1 cellular context compared by ENCODE assay signal in the genomic region with DNA sequence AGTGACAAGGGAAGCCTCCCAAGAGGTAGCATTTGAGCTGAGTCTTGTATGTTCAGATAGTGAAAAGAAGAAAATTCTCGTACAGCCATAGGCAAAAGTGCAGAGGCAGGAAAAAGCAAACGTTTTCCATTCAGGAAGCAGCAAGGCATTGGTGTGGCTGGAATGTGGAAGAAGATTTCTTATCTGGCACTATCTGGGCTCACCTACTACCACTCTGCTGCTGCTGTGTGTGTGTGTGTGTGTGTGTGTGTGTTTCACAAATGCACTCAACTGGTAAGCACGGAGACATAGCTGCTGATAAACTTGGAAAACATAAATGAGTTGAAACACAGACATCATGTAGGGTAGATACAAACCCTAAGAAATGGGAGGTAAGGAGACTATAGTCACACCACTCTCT.
TF ChIP-seq lines count a peak whose summit lies in the region.

No MANE protein-coding gene starts in this region.

TF ChIP-seq in H1, 55 proteins besides CTCF, POLR2A, EP300 and RAD21:
- TF ChIP-seq GTF2F1 (IDR thresholded peaks at IDR 0.05; ENCODE audit: borderline replicate concordance, low read depth, low read length) (no peak), CEBPB (IDR thresholded peaks at IDR 0.05; ENCODE audit: low read depth, low read length) (no peak), SUZ12 (IDR thresholded peaks at IDR 0.05; ENCODE audit: low read length) (no peak), ASH2L (IDR thresholded peaks at IDR 0.05; ENCODE audit: low read length) (no peak), CHD2 (IDR thresholded peaks at IDR 0.05; ENCODE audit: low read length) (no peak), YY1 (IDR thresholded peaks at IDR 0.05; ENCODE audit: low read depth, low read length) (no peak), BACH1 (IDR thresholded peaks at IDR 0.05; ENCODE audit: low read length) (no peak), RFX5 (IDR thresholded peaks at IDR 0.05; ENCODE audit: borderline replicate concordance, low read depth, low read length) (no peak), SRF (IDR thresholded peaks at IDR 0.05; ENCODE audit: low read depth, low read length) (no peak), CBX5 (IDR thresholded peaks at IDR 0.05; ENCODE audit: low read depth, low read length) (no peak), MAFK (IDR thresholded peaks at IDR 0.05; ENCODE audit: low read depth, low read length) (no peak), ZNF274 (IDR thresholded peaks at IDR 0.05; ENCODE audit: borderline replicate concordance, extremely low read depth, low read length) (no peak), POLR2AphosphoS5 (IDR thresholded peaks at IDR 0.05; ENCODE audit: low read depth, low read length) (no peak), GABPA (IDR thresholded peaks at IDR 0.05; ENCODE audit: borderline replicate concordance, insufficient read depth, low read length) (no peak), JUN (IDR thresholded peaks at IDR 0.05; ENCODE audit: low read depth, low read length) (no peak), TBP (IDR thresholded peaks at IDR 0.05; ENCODE audit: low read depth, low read length) (no peak), SP4 (IDR thresholded peaks at IDR 0.05; ENCODE audit: low read length) (no peak)
